In genomic region chr1:201946224-201946908, GRCh38 we compare ENCODE assay signal across 8 cellular contexts.
A peak's percentile ranks its signal among the peaks of the same experiment; 100 is the strongest.
DNase-seq lines count a peak whose midpoint lies in the region; ATAC-seq and TF ChIP-seq lines count a peak whose summit lies in the region.

Gene LMOD1, minus strand, starts transcription at chr1:201946548. Its CDS starts 208 bp downstream, at chr1:201946340.

- H3K4me1 Mint-ChIP-seq in central memory CD8-positive, alpha-beta T cell: peaks cover 7% of the 10 kb centered on the region

- H3K27ac Mint-ChIP-seq in central memory CD8-positive, alpha-beta T cell (ENCODE audit: low read depth): no peak within 1 kb of the TSS

- H3K4me3 ChIP-seq in retinal pigment epithelial cell (ENCODE audit: low read length): peak within 1 kb of the TSS; percentile 61

- DNase-seq in ELR (ENCODE audit: low read depth) (peak; percentile 87), NCI-H510A (lab: John Stamatoyannopoulos, UW) (peak; percentile 29), iPS-NIHi11 (ENCODE audit: low spot score) (peak; percentile 89), retinal pigment epithelial cell (ENCODE audit: low read depth) (peak; percentile 84), HPDE6-E6E7 (ENCODE audit: extremely low spot score) (no peak)
- DNase-seq in central memory CD8-positive, alpha-beta T cell (ENCODE audit: low spot score in 2 of 2): no peak
- DNase-seq in stimulated activated naive CD4-positive, alpha-beta T cell treated with Interleukin-2 at 50 U/mL for 16 hours (lab: John Stamatoyannopoulos, UW): no peak

- peaks cover 73% of the 10 kb centered on the region for H3K27me3 Mint-ChIP-seq in central memory CD8-positive, alpha-beta T cell

- peak; percentile 9 for TF ChIP-seq CTCF in retinal pigment epithelial cell (conservative IDR thresholded peaks at IDR 0.05; ENCODE audit: low read depth, low read length)

- H3K4me3 Mint-ChIP-seq in central memory CD8-positive, alpha-beta T cell: peak within 1 kb of the TSS; percentile 7

- no peak for ATAC-seq in central memory CD8-positive, alpha-beta T cell (replicated peaks; ENCODE audit: extremely low read depth, poor library complexity, severe bottlenecking)
- ATAC-seq in GM19455 (IDR thresholded peaks at IDR 0.05; ENCODE audit: unreplicated experiment): no peak

- peaks cover 2% of the 10 kb centered on the region for H3K36me3 Mint-ChIP-seq in central memory CD8-positive, alpha-beta T cell (ENCODE audit: insufficient read depth)

- H3K9me3 Mint-ChIP-seq in central memory CD8-positive, alpha-beta T cell: no peaks in the 10 kb centered on the region

Comparison
In these comparisons a context has a peak if more than half of its experiments do, and no peak if none do; other contexts are left out.
1. DNase-seq: peak in ELR (single experiment), NCI-H510A (single experiment), iPS-NIHi11 (single experiment) and retinal pigment epithelial cell (single experiment); none in central memory CD8-positive, alpha-beta T cell (0 of 2), stimulated activated naive CD4-positive, alpha-beta T cell treated with Interleukin-2 at 50 U/mL for 16 hours (single experiment) and HPDE6-E6E7 (single experiment).